ENCODE assay signal across 12 cellular contexts in genomic region chr19:40192758-40193586, GRCh38. TPM values are rescaled to one million over a fixed set of nuclear protein-coding genes. Genes with fewer than 3 reads are reported as not detected.
A peak's percentile ranks its signal among the peaks of the same experiment; 100 is the strongest.
DNase-seq lines count a peak whose midpoint lies in the region; ATAC-seq and TF ChIP-seq lines count a peak whose summit lies in the region.
"Had no signal": no experiment of that assay in that cellular context is flagged by ENCODE, and none has a peak within 500 bp of the region (broad histone marks: within the 10 kb centered on the region; RNA-seq: fewer than 3 reads in every experiment).

No MANE protein-coding gene starts in this region.

- POLR2A ChIA-PET in CD4-positive, alpha-beta memory T cell (lab: Charles Lee; ENCODE audit: partially characterized antibody): no interaction called here

- no peaks in the 10 kb centered on the region for H3K27me3 ChIP-seq in CD4-positive, alpha-beta memory T cell (ENCODE audit: insufficient read depth, low read length)
- H3K27me3 ChIP-seq in Karpas-422 (ENCODE audit: low read length): no peaks in the 10 kb centered on the region
- no peaks in the 10 kb centered on the region for H3K27me3 ChIP-seq in aorta (ENCODE audit: control insufficient read depth in 1 of 2, insufficient read depth in 2 of 2, low read length in 1 of 2)

- H3K9me2 ChIP-seq in Karpas-422 (replicated peaks; ENCODE audit: insufficient read depth, low read length): no peaks in the 10 kb centered on the region

- no peak for TF ChIP-seq CTCF in chondrocyte (IDR thresholded peaks at IDR 0.05)
- TF ChIP-seq CTCF in neural crest cell (conservative IDR thresholded peaks at IDR 0.05): no peak

- H3K4me3 ChIP-seq in CD4-positive, alpha-beta memory T cell (ENCODE audit: low read length in 2 of 2): no peak overlapping the region
- H3K4me3 ChIP-seq in Karpas-422 (ENCODE audit: low read length): peak overlapping the region; percentile 86; the same call in 1 of the 2 replicates
- H3K4me3 ChIP-seq in aorta (ENCODE audit: low read length in 2 of 2): no peak overlapping the region

- peak overlapping the region; percentile 41 to 87 (median 54) for H3K27ac Mint-ChIP-seq in CD4-positive, alpha-beta memory T cell
- no peak overlapping the region for H3K27ac Mint-ChIP-seq in chondrocyte (ENCODE audit: unreplicated experiment)
- H3K27ac Mint-ChIP-seq in neural crest cell (ENCODE audit: unreplicated experiment): no peak overlapping the region

- DNase-seq in CD4-positive, alpha-beta memory T cell: no peak
- no peak for DNase-seq in Karpas-422
- no peak for DNase-seq in chondrocyte (ENCODE audit: low spot score)
- DNase-seq in neural crest cell (ENCODE audit: low read depth, low spot score): no peak
- no peak for DNase-seq in glomerular visceral epithelial cell (ENCODE audit: extremely low spot score)
- no peak for DNase-seq in aorta
- no peak for DNase-seq in NCI-H526 (lab: John Stamatoyannopoulos, UW)
- DNase-seq in NCI-H1436 treated with DMSO at 0.1 percent for 48 hours (lab: John Stamatoyannopoulos, UW): no peak
- DNase-seq: NCI-H446 treated with DMSO at 0.1 percent for 48 hours; stimulated activated CD4-positive, alpha-beta T cell treated with anti-CD3 and anti-CD28 coated beads, Interleukin-1b, Interleukin-23, amount 100 ng/mL, for 48 hours had no signal

- WGBS in aorta, 2 donors: 85 to 86% methylated on average over 5 of the region's 5 CpGs

- no peaks in the 10 kb centered on the region for H3K27me3 Mint-ChIP-seq in CD4-positive, alpha-beta memory T cell
- H3K27me3 Mint-ChIP-seq in chondrocyte (ENCODE audit: low read depth) (no peaks in the 10 kb centered on the region), neural crest cell (ENCODE audit: low read depth) (peaks cover 12% of the 10 kb centered on the region)

- H2AFZ ChIP-seq in Karpas-422 (ENCODE audit: low read length): no peak overlapping the region

- H3K9ac ChIP-seq in Karpas-422 (ENCODE audit: low read length): peak overlapping the region; percentile 82

- no peak overlapping the region for H3K27ac ChIP-seq in CD4-positive, alpha-beta memory T cell (ENCODE audit: low read depth, low read length)
- H3K27ac ChIP-seq in Karpas-422 (ENCODE audit: low read length): no peak overlapping the region
- no peak overlapping the region for H3K27ac ChIP-seq in aorta (ENCODE audit: low read depth in 1 of 2, low read length in 2 of 2)

- H3K79me2 ChIP-seq in Karpas-422 (ENCODE audit: low read length): peaks cover 17% of the 10 kb centered on the region

- no peaks in the 10 kb centered on the region for H3K9me3 ChIP-seq in CD4-positive, alpha-beta memory T cell (ENCODE audit: control insufficient read depth in 1 of 2, low read length in 2 of 2)
- H3K9me3 ChIP-seq in Karpas-422 (ENCODE audit: low read length): no peaks in the 10 kb centered on the region
- no peaks in the 10 kb centered on the region for H3K9me3 ChIP-seq in aorta (ENCODE audit: control insufficient read depth, low read length)

- intact Hi-C loops in CD4-positive, alpha-beta memory T cell (cut with micrococcal nuclease): loop anchor here (10.0 kb wide), 1 partner anchor 48 kb away; no protein-coding TSS in a partner anchor
- intact Hi-C loops in aorta (cut with DNase I): no loop called here

- peak overlapping the region; percentile 93 for H3K4me2 ChIP-seq in Karpas-422 (ENCODE audit: low read depth, low read length, poor library complexity, severe bottlenecking)

- H3K4me1 ChIP-seq in CD4-positive, alpha-beta memory T cell (ENCODE audit: insufficient read depth, low read length): peaks cover 19% of the 10 kb centered on the region
- H3K4me1 ChIP-seq in Karpas-422 (ENCODE audit: low read length) (peaks cover 24% of the 10 kb centered on the region), aorta (ENCODE audit: control insufficient read depth in 1 of 2, insufficient read depth in 2 of 2, low read length in 2 of 2) (no peaks in the 10 kb centered on the region)

- H3K4me3 Mint-ChIP-seq in CD4-positive, alpha-beta memory T cell: peak overlapping the region; percentile 64 to 81 (median 76)
- H3K4me3 Mint-ChIP-seq in chondrocyte (ENCODE audit: unreplicated experiment): peak overlapping the region; percentile 57
- H3K4me3 Mint-ChIP-seq in neural crest cell: peak overlapping the region; percentile 84

- H3K9me3 Mint-ChIP-seq in CD4-positive, alpha-beta memory T cell: no peaks in the 10 kb centered on the region
- H3K9me3 Mint-ChIP-seq in chondrocyte (ENCODE audit: low read depth) (no peaks in the 10 kb centered on the region), neural crest cell (no peaks in the 10 kb centered on the region)

- CTCF ChIA-PET in CD4-positive, alpha-beta memory T cell (lab: Charles Lee; ENCODE audit: partially characterized antibody): no interaction called here

- H3K36me3 Mint-ChIP-seq in CD4-positive, alpha-beta memory T cell: peaks cover 0 to 7% of the 10 kb centered on the region in 2 donors
- peaks cover 5% of the 10 kb centered on the region for H3K36me3 Mint-ChIP-seq in chondrocyte (ENCODE audit: low read depth)
- H3K36me3 Mint-ChIP-seq in neural crest cell (ENCODE audit: low read depth): no peaks in the 10 kb centered on the region

- peaks cover 22 to 40% (median 30%) of the 10 kb centered on the region in 4 donors for H3K4me1 Mint-ChIP-seq in CD4-positive, alpha-beta memory T cell
- H3K4me1 Mint-ChIP-seq in chondrocyte (ENCODE audit: low read depth) (peaks cover 24% of the 10 kb centered on the region), neural crest cell (peaks cover 14% of the 10 kb centered on the region)

- no peak for ATAC-seq in aorta (ENCODE audit: low FRiP score)
- ATAC-seq: left colon had no signal

- no peaks in the 10 kb centered on the region for H3K36me3 ChIP-seq in CD4-positive, alpha-beta memory T cell (ENCODE audit: insufficient read depth, low read length)
- H3K36me3 ChIP-seq in Karpas-422 (ENCODE audit: insufficient read depth, low read length) (no peaks in the 10 kb centered on the region), aorta (ENCODE audit: control insufficient read depth in 1 of 2, insufficient read depth in 2 of 2, low read length in 1 of 2) (no peaks in the 10 kb centered on the region)

- H4K20me1 ChIP-seq in Karpas-422 (ENCODE audit: insufficient read depth, low read depth, low read length): no peaks in the 10 kb centered on the region

RNA-seq across cellular contexts. Expression of gene MAP3K10, which starts 1.7 kb away (rescaled TPM):
- 10 to 100 TPM; 28.4 to 30.2 TPM for total RNA-seq in CD4-positive, alpha-beta memory T cell
- 1 to 10 TPM in 1 of 2 donors, not detected in 1; 2.0 TPM for polyA plus RNA-seq in CD4-positive, alpha-beta memory T cell
- 7.6 and 26.3 TPM in 2 replicates for total RNA-seq in Karpas-422 (2014; rRNA removed; shearing (Covaris generic); ENCODE audit: low replicate concordance)
- total RNA-seq in chondrocyte (20.0 to 22.7 TPM (median 21.0 TPM) in 3 replicates), neural crest cell (30.3 and 34.2 TPM in 2 replicates), aorta (10 to 100 TPM; 21.1 to 28.8 TPM)
- polyA plus RNA-seq in aorta: 10 to 100 TPM in 1 of 2 donors, 1 to 10 TPM in 1; 7.0 to 19.9 TPM

RNA-seq across cellular contexts. Expression of gene TTC9B, which starts 25.2 kb away (rescaled TPM):
- total RNA-seq in CD4-positive, alpha-beta memory T cell: not detected
- polyA plus RNA-seq in CD4-positive, alpha-beta memory T cell: not detected
- not detected in 2 replicates for total RNA-seq in Karpas-422 (2014; rRNA removed; shearing (Covaris generic); ENCODE audit: low replicate concordance)
- total RNA-seq in chondrocyte (not detected in 3 replicates), neural crest cell (1.7 and 2.5 TPM in 2 replicates), aorta (not detected)
- polyA plus RNA-seq in aorta: under 1 TPM in 1 of 2 donors, not detected in 1; 0.26 TPM
- total RNA-seq: dermis microvascular lymphatic vessel endothelial cell had no signal

RNA-seq across cellular contexts. Expression of gene CCNP, which starts 33.5 kb away (rescaled TPM):
- total RNA-seq in CD4-positive, alpha-beta memory T cell: 1 to 10 TPM; 1.2 to 1.4 TPM
- not detected for polyA plus RNA-seq in CD4-positive, alpha-beta memory T cell
- total RNA-seq in Karpas-422 (2014; rRNA removed; shearing (Covaris generic); ENCODE audit: low replicate concordance): not detected in 2 replicates
- 0.52 to 0.73 TPM (median 0.59 TPM) in 3 replicates for total RNA-seq in chondrocyte
- 0.43 and 0.47 TPM in 2 replicates for total RNA-seq in neural crest cell
- under 1 TPM; 0.42 to 0.81 TPM for total RNA-seq in aorta
- under 1 TPM; 0.31 to 0.50 TPM for polyA plus RNA-seq in aorta
- total RNA-seq: dermis microvascular lymphatic vessel endothelial cell had no signal

Comparison
In these comparisons a context has a peak if more than half of its experiments do, and no peak if none do; other contexts are left out.
1. H3K27ac Mint-ChIP-seq: peak in CD4-positive, alpha-beta memory T cell (7 of 7); none in chondrocyte (single experiment) and neural crest cell (single experiment).
2. Peak in every context shown above with its lines, with median percentiles within 50 percentile points of each other: H3K4me3 Mint-ChIP-seq.